25 cellular contexts compared by ENCODE assay signal in genomic region chr16:12499032-12499735, GRCh38.
DNase-seq lines count a peak whose midpoint lies in the region; ATAC-seq, FAIRE-seq and TF ChIP-seq lines count a peak whose summit lies in the region.
"Had no signal": no experiment of that assay in that cellular context is flagged by ENCODE, and none has a peak within 500 bp of the region (broad histone marks: within the 10 kb centered on the region; RNA-seq: fewer than 3 reads in every experiment).

No MANE protein-coding gene starts in this region.

- H3K27me3 Mint-ChIP-seq in CD14-positive monocyte (ENCODE audit: low read depth in 3 of 3): peaks cover 0 to 1% (median 0%) of the 10 kb centered on the region in 3 donors
- no peaks in the 10 kb centered on the region for H3K27me3 Mint-ChIP-seq in activated naive CD8-positive, alpha-beta T cell treated with anti-CD3 and anti-CD28 coated beads for 36 hours
- H3K27me3 Mint-ChIP-seq: CD4-positive, alpha-beta T cell; IgD-negative memory B cell had no signal

- DNase-seq in A172 (ENCODE audit: low spot score) (peak; percentile 4), mesenteric fat pad (ENCODE audit: low spot score) (peak; percentile 30), CD14-positive monocyte (ENCODE audit: low spot score) (no peak), HTR-8/SVneo (ENCODE audit: insufficient read length, low spot score) (no peak)
- no peak for DNase-seq in stimulated activated effector memory CD8-positive, alpha-beta T cell treated with anti-CD3 and anti-CD28 coated beads, Interleukin-12 subunit alpha, Interleukin-12 subunit beta, amount 100 ng/mL, for 72 hours (ENCODE audit: low spot score in 2 of 2)
- no peak for DNase-seq in activated naive CD8-positive, alpha-beta T cell treated with anti-CD3 and anti-CD28 coated beads for 36 hours
- DNase-seq: BE2C; Caco-2; CD4-positive, alpha-beta T cell; DMS 273 treated with DMSO at 0.1 percent for 48 hours; DMS79 treated with DMSO at 0.1 percent for 48 hours; H7; HFFc6; Karpas-422; NCI-H1417 treated with DMSO at 0.1 percent for 48 hours; NCI-H187; NCI-H2107; NCI-H2227 treated with DMSO at 0.1 percent for 48 hours; NCI-H510A; NK-92 treated with Interleukin-12 subunit alpha and Interleukin-12 subunit beta, amount 100 ng/mL, for 24 hours; SIG-M5 had no signal

- ATAC-seq in stimulated activated effector memory CD8-positive, alpha-beta T cell treated with anti-CD3 and anti-CD28 coated beads, Interleukin-12 subunit alpha, Interleukin-12 subunit beta, amount 100 ng/mL, for 72 hours: no peak
- ATAC-seq: Panc1 had no signal

- no peak for TF ChIP-seq EP300 in Ishikawa (IDR thresholded peaks at IDR 0.05; ENCODE audit: borderline replicate concordance)

- no peak overlapping the region for H3K4me3 Mint-ChIP-seq in stimulated activated effector memory CD8-positive, alpha-beta T cell treated with anti-CD3 and anti-CD28 coated beads, Interleukin-12 subunit alpha, Interleukin-12 subunit beta, amount 100 ng/mL, for 72 hours
- H3K4me3 Mint-ChIP-seq in CD14-positive monocyte: no peak overlapping the region
- no peak overlapping the region for H3K4me3 Mint-ChIP-seq in activated naive CD8-positive, alpha-beta T cell treated with anti-CD3 and anti-CD28 coated beads for 36 hours
- H3K4me3 Mint-ChIP-seq: CD4-positive, alpha-beta T cell; HFFc6; IgD-negative memory B cell had no signal

- peaks cover 19% of the 10 kb centered on the region for H3K4me1 Mint-ChIP-seq in stimulated activated effector memory CD8-positive, alpha-beta T cell treated with anti-CD3 and anti-CD28 coated beads, Interleukin-12 subunit alpha, Interleukin-12 subunit beta, amount 100 ng/mL, for 72 hours
- H3K4me1 Mint-ChIP-seq in CD14-positive monocyte: peaks cover 26% of the 10 kb centered on the region
- H3K4me1 Mint-ChIP-seq in activated naive CD8-positive, alpha-beta T cell treated with anti-CD3 and anti-CD28 coated beads for 36 hours: peaks cover 3% of the 10 kb centered on the region

- no peak for FAIRE-seq in HTR-8/SVneo (lab: Jason Lieb, UNC)
- FAIRE-seq: GM12891 had no signal

- TF ChIP-seq CTCF in CD14-positive monocyte (IDR thresholded peaks at IDR 0.05): no peak

- intact Hi-C loops in CD14-positive monocyte (cut with micrococcal nuclease): no loop called here

- TF ChIP-seq RAD21 in Ishikawa (IDR thresholded peaks at IDR 0.05; ENCODE audit: low read depth): no peak

- H3K36me3 Mint-ChIP-seq in stimulated activated effector memory CD8-positive, alpha-beta T cell treated with anti-CD3 and anti-CD28 coated beads, Interleukin-12 subunit alpha, Interleukin-12 subunit beta, amount 100 ng/mL, for 72 hours: no peaks in the 10 kb centered on the region
- H3K36me3 Mint-ChIP-seq in CD14-positive monocyte: peaks cover 4 to 10% of the 10 kb centered on the region in 2 donors
- no peaks in the 10 kb centered on the region for H3K36me3 Mint-ChIP-seq in activated naive CD8-positive, alpha-beta T cell treated with anti-CD3 and anti-CD28 coated beads for 36 hours

- H3K9me3 Mint-ChIP-seq in stimulated activated effector memory CD8-positive, alpha-beta T cell treated with anti-CD3 and anti-CD28 coated beads, Interleukin-12 subunit alpha, Interleukin-12 subunit beta, amount 100 ng/mL, for 72 hours: no peaks in the 10 kb centered on the region
- no peaks in the 10 kb centered on the region for H3K9me3 Mint-ChIP-seq in CD14-positive monocyte
- H3K9me3 Mint-ChIP-seq in activated naive CD8-positive, alpha-beta T cell treated with anti-CD3 and anti-CD28 coated beads for 36 hours: no peaks in the 10 kb centered on the region
- H3K9me3 Mint-ChIP-seq: CD4-positive, alpha-beta T cell; HFFc6; IgD-negative memory B cell had no signal

- peak overlapping the region; percentile 23 for H3K27ac Mint-ChIP-seq in stimulated activated effector memory CD8-positive, alpha-beta T cell treated with anti-CD3 and anti-CD28 coated beads, Interleukin-12 subunit alpha, Interleukin-12 subunit beta, amount 100 ng/mL, for 72 hours
- peak overlapping the region in 1 of 7 donors; percentile 57 for H3K27ac Mint-ChIP-seq in CD14-positive monocyte
- H3K27ac Mint-ChIP-seq in activated naive CD8-positive, alpha-beta T cell treated with anti-CD3 and anti-CD28 coated beads for 36 hours: no peak overlapping the region
- H3K27ac Mint-ChIP-seq: CD4-positive, alpha-beta T cell; HFFc6 had no signal

TF ChIP-seq in Ishikawa, 13 proteins besides CTCF, POLR2A, EP300 and RAD21:
- TF ChIP-seq ZBTB7A (IDR thresholded peaks at IDR 0.05; ENCODE audit: low read depth) (no peak), REST (IDR thresholded peaks at IDR 0.05; ENCODE audit: low read depth) (peak; percentile 26; the same call in 1 of the 2 replicates)

Comparison
In these comparisons a context has a peak if more than half of its experiments do, and no peak if none do; other contexts are left out.
1. DNase-seq: peak in A172 (single experiment) and mesenteric fat pad (single experiment); none in stimulated activated effector memory CD8-positive, alpha-beta T cell treated with anti-CD3 and anti-CD28 coated beads, Interleukin-12 subunit alpha, Interleukin-12 subunit beta, amount 100 ng/mL, for 72 hours (0 of 2), CD14-positive monocyte (single experiment), activated naive CD8-positive, alpha-beta T cell treated with anti-CD3 and anti-CD28 coated beads for 36 hours (single experiment) and HTR-8/SVneo (single experiment).